Comparison of ENCODE assay signal across 6 cellular contexts in genomic region chr7:157183832-157184231, GRCh38.
"Had no signal": no experiment of that assay in that cellular context is flagged by ENCODE, and none has a peak within 500 bp of the region (broad histone marks: within the 10 kb centered on the region; RNA-seq: fewer than 3 reads in every experiment).

No MANE protein-coding gene starts in this region.

- H3K27me3 Mint-ChIP-seq: IgD-negative memory B cell had no signal

- ATAC-seq: HepG2 had no signal

- H3K4me1 Mint-ChIP-seq: IgD-negative memory B cell had no signal

- DNase-seq: GOT3, H7, HCEC 1CT, KG1 had no signal

- H3K4me3 Mint-ChIP-seq: IgD-negative memory B cell had no signal

- H3K9me3 Mint-ChIP-seq: IgD-negative memory B cell had no signal

- H3K27ac Mint-ChIP-seq: IgD-negative memory B cell had no signal
